In genomic region chr19:40464059-40465024, GRCh38 we compare ENCODE assay signal across 8 cellular contexts. TPM values are rescaled to one million over a fixed set of nuclear protein-coding genes. Genes with fewer than 3 reads are reported as not detected.
A peak's percentile ranks its signal among the peaks of the same experiment; 100 is the strongest.
DNase-seq lines count a peak whose midpoint lies in the region; ATAC-seq lines count a peak whose summit lies in the region.

No MANE protein-coding gene starts in this region.

- H3K4me3 Mint-ChIP-seq in CD4-positive, alpha-beta memory T cell = peak overlapping the region; percentile 85 to 96 (median 86)

- no peaks in the 10 kb centered on the region for H3K27me3 ChIP-seq in CD4-positive, alpha-beta memory T cell (ENCODE audit: insufficient read depth, low read length)
- H3K27me3 ChIP-seq in NT2/D1 (ENCODE audit: insufficient read depth, insufficient read length) = peaks cover 29% of the 10 kb centered on the region

- POLR2A ChIA-PET in CD4-positive, alpha-beta memory T cell (lab: Charles Lee; ENCODE audit: partially characterized antibody) = interaction anchor here (0.8 to 4.6 kb wide), 10 partner anchors 20 to 149 kb away, joined by 3 to 51 read pairs (median 11); partner anchors contain the start of genes C19orf47, LTBP4, PLD3 and SERTAD1

- peaks cover 28% of the 10 kb centered on the region for H3K4me1 ChIP-seq in CD4-positive, alpha-beta memory T cell (ENCODE audit: insufficient read depth, low read length)
- H3K4me1 ChIP-seq in NT2/D1 (ENCODE audit: insufficient read depth, insufficient read length) = peaks cover 10% of the 10 kb centered on the region

- H3K27ac ChIP-seq in CD4-positive, alpha-beta memory T cell (ENCODE audit: low read depth, low read length) = no peak overlapping the region
- peak overlapping the region; percentile 97 for H3K27ac ChIP-seq in epithelial cell of prostate

- peaks cover 4 to 6% of the 10 kb centered on the region in 2 donors for H3K36me3 Mint-ChIP-seq in CD4-positive, alpha-beta memory T cell

- H3K4me3 ChIP-seq in CD4-positive, alpha-beta memory T cell (ENCODE audit: low read length in 2 of 2) = no peak overlapping the region
- H3K4me3 ChIP-seq in NT2/D1 (ENCODE audit: insufficient read length, low read depth) = peak overlapping the region; percentile 62

- intact Hi-C loops in CD4-positive, alpha-beta memory T cell (cut with micrococcal nuclease) = loop anchor here (1.0 to 5.0 kb wide), 8 partner anchors 20 to 170 kb away; partner anchors contain the start of genes C19orf47, PLD3, SERTAD1 and SERTAD3

- peak overlapping the region; percentile 25 to 98 (median 85) for H3K27ac Mint-ChIP-seq in CD4-positive, alpha-beta memory T cell

- DNase-seq in CD4-positive, alpha-beta memory T cell = peak; percentile 54 to 69 (median 63)
- DNase-seq in HUDEP-2 (lab: John Stamatoyannopoulos, UW; ENCODE audit: unreplicated experiment in 76 of 76) (peak in 75 of 76 experiments; percentile 86 to 99 (median 95)), NT2/D1 (ENCODE audit: low read depth, low spot score) (no peak), activated T-cell treated with anti-CD3 and anti-CD28 coated beads for 24 hours (ENCODE audit: low read depth) (peak; percentile 68), epithelial cell of prostate (ENCODE audit: low read depth, low spot score) (peak; percentile 64), mucosa of gallbladder (ENCODE audit: low spot score) (peak; percentile 90)
- peak; percentile 53 for DNase-seq in stimulated activated CD8-positive, alpha-beta memory T cell treated with anti-CD3 and anti-CD28 coated beads, Interleukin-4, amount 100 ng/mL, for 24 hours (ENCODE audit: low read depth)

- CTCF ChIA-PET in CD4-positive, alpha-beta memory T cell (lab: Charles Lee; ENCODE audit: partially characterized antibody) = interaction anchor here (0.6 to 4.4 kb wide), 27 partner anchors 9 to 171 kb away, joined by 3 to 66 read pairs (median 5); partner anchors contain the start of genes C19orf47, PLD3, SERTAD1 and SERTAD3

- H3K4me1 Mint-ChIP-seq in CD4-positive, alpha-beta memory T cell = peaks cover 22 to 31% (median 24%) of the 10 kb centered on the region in 4 donors

- peaks cover 0 to 2% (median 0%) of the 10 kb centered on the region in 8 donors for H3K9me3 Mint-ChIP-seq in CD4-positive, alpha-beta memory T cell

- H3K9me3 ChIP-seq in CD4-positive, alpha-beta memory T cell (ENCODE audit: control insufficient read depth in 1 of 2, low read length in 2 of 2) = no peaks in the 10 kb centered on the region
- no peaks in the 10 kb centered on the region for H3K9me3 ChIP-seq in NT2/D1 (ENCODE audit: insufficient read depth, low read length)

- no peaks in the 10 kb centered on the region for H3K36me3 ChIP-seq in CD4-positive, alpha-beta memory T cell (ENCODE audit: insufficient read depth, low read length)
- H3K36me3 ChIP-seq in NT2/D1 (ENCODE audit: insufficient read depth, insufficient read length, low read length) = no peaks in the 10 kb centered on the region

- no peak for ATAC-seq in HG03432 (IDR thresholded peaks at IDR 0.05; ENCODE audit: unreplicated experiment)

- H3K27me3 Mint-ChIP-seq in CD4-positive, alpha-beta memory T cell = peaks cover 6 to 18% of the 10 kb centered on the region in 2 donors

- peak overlapping the region; percentile 64 for H3K9ac ChIP-seq in NT2/D1 (ENCODE audit: insufficient read length, low read depth)

RNA-seq across cellular contexts. Expression of gene BLVRB, which starts 1.2 kb away (rescaled TPM):
- 10 to 100 TPM; 12.3 to 16.3 TPM for total RNA-seq in CD4-positive, alpha-beta memory T cell
- 10 to 100 TPM; 25.4 to 34.6 TPM for polyA plus RNA-seq in CD4-positive, alpha-beta memory T cell
- 65.9 TPM for total RNA-seq in mucosa of gallbladder

RNA-seq across cellular contexts. Expression of gene SPTBN4, which starts 2.5 kb away (rescaled TPM):
- under 1 TPM; 0.17 to 0.30 TPM for total RNA-seq in CD4-positive, alpha-beta memory T cell
- polyA plus RNA-seq in CD4-positive, alpha-beta memory T cell = under 1 TPM in 1 of 2 donors, not detected in 1; 0.02 TPM
- total RNA-seq in mucosa of gallbladder = 3.5 TPM

RNA-seq across cellular contexts. Expression of gene SERTAD3, which starts 20.2 kb away (rescaled TPM):
- total RNA-seq in CD4-positive, alpha-beta memory T cell = 10 to 100 TPM; 17.8 to 19.4 TPM
- polyA plus RNA-seq in CD4-positive, alpha-beta memory T cell = 10 to 100 TPM in 1 of 2 donors, 1 to 10 TPM in 1; 9.4 to 11.4 TPM
- total RNA-seq in mucosa of gallbladder = 38.8 TPM

RNA-seq across cellular contexts. Expression of gene SERTAD1, which starts 38.5 kb away (rescaled TPM):
- 10 to 100 TPM; 10.6 to 11.3 TPM for total RNA-seq in CD4-positive, alpha-beta memory T cell
- polyA plus RNA-seq in CD4-positive, alpha-beta memory T cell = 10 to 100 TPM in 1 of 2 donors, 1 to 10 TPM in 1; 5.4 to 10.7 TPM
- 13.2 TPM for total RNA-seq in mucosa of gallbladder

RNA-seq across cellular contexts. Expression of gene PRX, which starts 51.2 kb away (rescaled TPM):
- total RNA-seq in CD4-positive, alpha-beta memory T cell = 1 to 10 TPM; 3.3 to 3.4 TPM
- under 1 TPM in 1 of 2 donors, not detected in 1; 0.23 TPM for polyA plus RNA-seq in CD4-positive, alpha-beta memory T cell
- total RNA-seq in mucosa of gallbladder = 7.0 TPM
